In genomic region chr11:75182652-75183051, GRCh38 we compare ENCODE assay signal across 17 cellular contexts. TPM values are rescaled to one million over a fixed set of nuclear protein-coding genes. Genes with fewer than 3 reads are reported as not detected.
A peak's percentile ranks its signal among the peaks of the same experiment; 100 is the strongest.
DNase-seq lines count a peak whose midpoint lies in the region; ATAC-seq and TF ChIP-seq lines count a peak whose summit lies in the region.
"Had no signal": no experiment of that assay in that cellular context is flagged by ENCODE, and none has a peak within 500 bp of the region (broad histone marks: within the 10 kb centered on the region; RNA-seq: fewer than 3 reads in every experiment).

No MANE protein-coding gene starts in this region.

- H3K4me2 ChIP-seq in neuronal stem cell (ENCODE audit: insufficient read depth, low read length, poor library complexity, severe bottlenecking): no peak overlapping the region

- H3K36me3 ChIP-seq in neuronal stem cell (replicated peaks in 1 of 2; ENCODE audit: control insufficient read depth in 2 of 2, insufficient read depth in 2 of 2, low read length in 2 of 2): no peaks in the 10 kb centered on the region
- H3K36me3 ChIP-seq in testis (ENCODE audit: low read depth, missing control alignments): no peaks in the 10 kb centered on the region
- H3K36me3 ChIP-seq in uterus: no peaks in the 10 kb centered on the region
- H3K36me3 ChIP-seq: BLaER1, HAP-1 had no signal

- TF ChIP-seq CTCF in testis (IDR thresholded peaks at IDR 0.05): no peak
- TF ChIP-seq CTCF in uterus (IDR thresholded peaks at IDR 0.05): no peak

- TF ChIP-seq POLR2A in testis (IDR thresholded peaks at IDR 0.05): no peak
- no peak for TF ChIP-seq POLR2A in uterus (IDR thresholded peaks at IDR 0.05)

- no peak overlapping the region for H4K8ac ChIP-seq in neuronal stem cell (ENCODE audit: low read depth, low read length)

- no peak overlapping the region for H4K91ac ChIP-seq in neuronal stem cell (ENCODE audit: low read depth, low read length, poor library complexity)

- H3K79me1 ChIP-seq in neuronal stem cell (ENCODE audit: low read depth, low read length): no peaks in the 10 kb centered on the region

- H3K4me3 ChIP-seq in neuronal stem cell (ENCODE audit: low read length in 2 of 2) (no peak overlapping the region), testis (no peak overlapping the region), uterus (no peak overlapping the region)
- H3K4me3 ChIP-seq: BLaER1, HAP-1 had no signal

- H3K9ac ChIP-seq in neuronal stem cell (ENCODE audit: low read depth, low read length, poor library complexity): no peak overlapping the region
- H3K9ac ChIP-seq: BLaER1 had no signal

- no peak overlapping the region for H2BK5ac ChIP-seq in neuronal stem cell (ENCODE audit: low read length)

- H3K4me1 ChIP-seq in neuronal stem cell (ENCODE audit: control insufficient read depth in 2 of 2, insufficient read depth in 1 of 2, low read depth in 1 of 2, low read length in 2 of 2): no peaks in the 10 kb centered on the region
- peaks cover 22% of the 10 kb centered on the region for H3K4me1 ChIP-seq in testis
- no peaks in the 10 kb centered on the region for H3K4me1 ChIP-seq in uterus
- H3K4me1 ChIP-seq: HAP-1 had no signal

- H2BK15ac ChIP-seq in neuronal stem cell (ENCODE audit: low read length): no peak overlapping the region

- H2AK5ac ChIP-seq in neuronal stem cell (ENCODE audit: low read depth, low read length): no peak overlapping the region

- H3K14ac ChIP-seq in neuronal stem cell (ENCODE audit: low read length): no peak overlapping the region

- no CpG with 5 or more reads among the region's 3 CpGs for WGBS in neuronal stem cell (ENCODE audit: extremely low coverage in 2 of 2, insufficient read length in 2 of 2, insufficient replicate concordance in 1 of 2), 2 donors
- 17 to 47% methylated on average over 3 of the region's 3 CpGs for WGBS in testis, 2 donors

- peak; percentile 54 for ATAC-seq in Right ventricle myocardium inferior
- peak; percentile 60 for ATAC-seq in left ventricle myocardium superior
- ATAC-seq in HG02588 (IDR thresholded peaks at IDR 0.05; ENCODE audit: unreplicated experiment): no peak
- no peak for ATAC-seq in GM21367 (IDR thresholded peaks at IDR 0.05; ENCODE audit: unreplicated experiment)

- no peak for DNase-seq in Right ventricle myocardium inferior (ENCODE audit: missing footprints)
- no peak for DNase-seq in cardiac septum (ENCODE audit: low spot score)
- DNase-seq in left ventricle myocardium superior: no peak
- DNase-seq in neuronal stem cell (ENCODE audit: low spot score): no peak
- peak; percentile 25 for DNase-seq in testis
- no peak for DNase-seq in uterus
- DNase-seq: DMS153, NCI-H146, NCI-H2081 treated with DMSO at 0.1 percent for 48 hours, NCI-H226, NCI-H526 had no signal

- H3K9me3 ChIP-seq in neuronal stem cell (replicated peaks in 1 of 2; ENCODE audit: control insufficient read depth in 2 of 2, insufficient read depth in 1 of 2, low read depth in 1 of 2, low read length in 2 of 2) (no peaks in the 10 kb centered on the region), testis (no peaks in the 10 kb centered on the region), uterus (no peaks in the 10 kb centered on the region)
- H3K9me3 ChIP-seq: BLaER1, HAP-1 had no signal

- H3K27me3 ChIP-seq in neuronal stem cell (ENCODE audit: control insufficient read depth in 3 of 3, insufficient read depth in 3 of 3, low read depth in 1 of 3, low read length in 3 of 3): no peaks in the 10 kb centered on the region
- H3K27me3 ChIP-seq in testis: no peaks in the 10 kb centered on the region
- no peaks in the 10 kb centered on the region for H3K27me3 ChIP-seq in uterus
- H3K27me3 ChIP-seq: BLaER1 had no signal

- no peak overlapping the region for H3K4ac ChIP-seq in neuronal stem cell (ENCODE audit: low read length)

- intact Hi-C loops in Right ventricle myocardium inferior (cut with DNase I): no loop called here
- intact Hi-C loops in cardiac septum (cut with DNase I): no loop called here
- intact Hi-C loops in left ventricle myocardium superior (cut with micrococcal nuclease): no loop called here
- intact Hi-C loops in testis (cut with DNase I; ENCODE audit: low total_unique reads): no loop called here
- intact Hi-C loops in uterus (cut with DNase I; ENCODE audit: low total_unique reads): no loop called here

- no peak overlapping the region for H2BK12ac ChIP-seq in neuronal stem cell (ENCODE audit: low read length)

- H3K27ac ChIP-seq in neuronal stem cell (replicated peaks; ENCODE audit: low read length) (no peak overlapping the region), testis (no peak overlapping the region), uterus (no peak overlapping the region)
- H3K27ac ChIP-seq: 22Rv1 had no signal

- H3K18ac ChIP-seq in neuronal stem cell (ENCODE audit: low read length): peak overlapping the region; percentile 44

- no peak overlapping the region for H3K23ac ChIP-seq in neuronal stem cell (ENCODE audit: low read depth, low read length, poor library complexity)

- H2BK120ac ChIP-seq in neuronal stem cell (ENCODE audit: low read depth, low read length): no peak overlapping the region

- no peak overlapping the region for H2AFZ ChIP-seq in neuronal stem cell (ENCODE audit: low read length)

RNA-seq across cellular contexts. Expression of gene SLCO2B1, which starts 31.7 kb away (rescaled TPM):
- total RNA-seq in Right ventricle myocardium inferior (33.4 TPM), cardiac septum (14.3 TPM), left ventricle myocardium superior (30.1 TPM), testis (10 to 100 TPM; 33.2 to 46.2 TPM), uterus (10 to 100 TPM; 11.8 to 58.1 (median 31.8) TPM)
- polyA plus RNA-seq in neuronal stem cell (2013, experiment 1 of 2): not detected
- polyA plus RNA-seq in neuronal stem cell (2013, experiment 2 of 2): not detected
- polyA plus RNA-seq in testis (ENCODE audit: insufficient read depth, low read depth, low replicate concordance): 18.2 TPM

RNA-seq across cellular contexts. Expression of gene TPBGL, which starts 57.9 kb away (rescaled TPM):
- total RNA-seq in Right ventricle myocardium inferior (0.16 TPM), cardiac septum (0.08 TPM), left ventricle myocardium superior (not detected), testis (10 to 100 TPM in 1 of 2 donors, 1 to 10 TPM in 1; 8.1 to 15.4 TPM), uterus (1 to 10 TPM in 2 of 4 donors, under 1 TPM in 1, not detected in 1; 0.29 to 2.8 (median 1.0) TPM)
- polyA plus RNA-seq in neuronal stem cell (2013, experiment 1 of 2): 0.10 TPM
- polyA plus RNA-seq in neuronal stem cell (2013, experiment 2 of 2): 0.10 TPM
- polyA plus RNA-seq in testis (ENCODE audit: insufficient read depth, low read depth, low replicate concordance): 10.0 TPM
- total RNA-seq: OCI-LY7 had no signal

Comparison
In these comparisons a context has a peak if more than half of its experiments do, and no peak if none do; other contexts are left out.
1. ATAC-seq: peak in Right ventricle myocardium inferior (single experiment) and left ventricle myocardium superior (single experiment); none in HG02588 (single experiment) and GM21367 (single experiment).